In the genomic region with DNA sequence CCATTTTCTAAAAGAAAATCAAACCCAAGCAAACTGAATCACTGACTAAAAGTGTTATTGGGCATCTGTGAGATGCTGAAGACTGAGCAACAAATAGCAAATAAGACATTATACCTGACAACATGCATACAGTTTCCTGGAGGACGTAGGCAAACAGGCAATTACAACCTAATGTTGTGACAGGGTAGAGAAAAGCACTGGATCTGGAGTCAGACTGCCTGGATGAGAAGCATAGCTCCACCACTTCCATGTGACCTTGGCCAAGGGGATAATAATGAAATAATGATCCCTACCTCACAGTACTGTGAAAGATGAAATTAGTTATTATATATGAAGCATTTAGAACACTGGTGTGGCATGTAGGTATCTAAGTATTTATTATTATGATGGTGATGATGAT, we compare ENCODE assay signal across 21 cellular contexts. TPM values are rescaled to one million over a fixed set of nuclear protein-coding genes. Genes with fewer than 3 reads are reported as not detected.
"Had no signal": no experiment of that assay in that cellular context is flagged by ENCODE, and none has a peak within 500 bp of the region (broad histone marks: within the 10 kb centered on the region; RNA-seq: fewer than 3 reads in every experiment).

No MANE protein-coding gene starts in this region.

- H3K27ac ChIP-seq: body of pancreas, cardiac muscle cell, heart left ventricle, neutrophil, pancreas, tibial nerve had no signal

- H3K4me3 ChIP-seq: body of pancreas, cardiac muscle cell, heart left ventricle, pancreas, tibial nerve had no signal

- H3K4me1 Mint-ChIP-seq: nephron had no signal

- H3K9me3 Mint-ChIP-seq: activated T-cell treated with anti-CD3 and anti-CD28 coated beads, Interleukin-2, amount 50 U/mL, for 4 hours had no signal

- DNase-seq: activated CD4-positive, alpha-beta T cell treated with anti-CD3 and anti-CD28 coated beads, Interleukin-2, amount 50 U/mL, for 1 hour; activated T-cell treated with anti-CD3 and anti-CD28 coated beads, Interleukin-2, amount 50 U/mL, for 4 hours; anterior cingulate cortex; body of pancreas; heart left ventricle; left cardiac atrium; midbrain; pancreas; right cardiac atrium; stimulated activated CD4-positive, alpha-beta T cell treated with anti-CD3 and anti-CD28 coated beads, Interleukin-4, amount 100 ng/mL, for 4 hours had no signal

- H3K27ac Mint-ChIP-seq: nephron had no signal

- FAIRE-seq: endometrium, pancreas had no signal

- ATAC-seq: body of pancreas, heart left ventricle, left cardiac atrium, pancreas, right cardiac atrium had no signal

- H3K4me1 ChIP-seq: body of pancreas, pancreas had no signal

- H3K27me3 ChIP-seq: body of pancreas had no signal

- H3K4me3 Mint-ChIP-seq: activated T-cell treated with anti-CD3 and anti-CD28 coated beads, Interleukin-2, amount 50 U/mL, for 4 hours; nephron had no signal

- H3K36me3 ChIP-seq: cardiac muscle cell, heart left ventricle, neutrophil, pancreas, tibial nerve had no signal

- H3K9me3 ChIP-seq: body of pancreas, neutrophil, pancreas had no signal

RNA-seq across cellular contexts. Expression of a gene that starts 2.7 kb away (rescaled TPM):
- total RNA-seq: body of pancreas, cardiac muscle cell, chondrocyte, epithelial cell of proximal tubule, fibroblast of villous mesenchyme, heart left ventricle, pulmonary artery endothelial cell, tibial nerve, urinary bladder had no signal
- polyA plus RNA-seq: cardiac muscle cell, heart left ventricle, liver had no signal
